27 cellular contexts compared by ENCODE assay signal in the genomic region with DNA sequence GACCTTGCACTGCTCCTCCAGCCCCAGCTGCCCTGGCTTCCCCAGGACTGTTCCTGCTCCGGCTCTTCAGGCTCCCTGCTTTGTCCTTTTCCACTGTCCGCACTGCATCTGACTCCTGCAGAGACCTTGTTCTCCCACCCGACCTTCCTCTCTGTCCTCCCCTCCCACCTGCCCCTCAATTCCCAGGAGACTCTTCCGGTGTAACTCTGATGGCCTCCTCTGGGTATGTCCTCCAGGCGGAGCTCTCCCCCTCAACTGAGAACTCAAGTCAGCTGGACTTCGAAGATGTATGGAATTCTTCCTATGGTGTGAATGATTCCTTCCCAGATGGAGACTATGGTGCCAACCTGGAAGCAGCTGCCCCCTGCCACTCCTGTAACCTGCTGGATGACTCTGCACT. TPM values are rescaled to one million over a fixed set of nuclear protein-coding genes. Genes with fewer than 3 reads are reported as not detected.
DNase-seq lines count a peak whose midpoint lies in the region; ATAC-seq and TF ChIP-seq lines count a peak whose summit lies in the region.
"Had no signal": no experiment of that assay in that cellular context is flagged by ENCODE, and none has a peak within 500 bp of the region (broad histone marks: within the 10 kb centered on the region; RNA-seq: fewer than 3 reads in every experiment).

No MANE protein-coding gene starts in this region.

- TF ChIP-seq CTCF in GM12865 (IDR thresholded peaks at IDR 0.05; ENCODE audit: insufficient read depth, low read depth, low read length, missing control alignments) (no peak), gastroesophageal sphincter (IDR thresholded peaks at IDR 0.05) (no peak)

- ATAC-seq in T-helper 17 cell (no peak), gastroesophageal sphincter (no peak), HG03097 (IDR thresholded peaks at IDR 0.05; ENCODE audit: low FRiP score, unreplicated experiment) (no peak), HG03439 (IDR thresholded peaks at IDR 0.05; ENCODE audit: unreplicated experiment) (no peak)
- ATAC-seq in stimulated activated naive B cell treated with anti-CD40 and anti-IgM and Interleukin-4, amounts not matched to agents 10 μg/mL and 1 μg/mL and 100 μg/mL, for 72 hours (replicated peaks) = no peak
- ATAC-seq: activated T-cell treated with anti-CD3 and anti-CD28 coated beads, Interleukin-2, amount 50 U/mL, for 72 hours; left lobe of liver; mucosa of descending colon had no signal

- H3K36me3 ChIP-seq in gastroesophageal sphincter = peaks cover 0 to 8% of the 10 kb centered on the region in 2 donors
- H3K36me3 ChIP-seq: BE2C, right lobe of liver, SJSA1 had no signal

- no peaks in the 10 kb centered on the region for H3K4me1 ChIP-seq in gastroesophageal sphincter
- H3K4me1 ChIP-seq: BE2C, parathyroid adenoma, right lobe of liver, SJSA1 had no signal

- H3K27ac Mint-ChIP-seq in T-helper 17 cell = peak overlapping the region; percentile 29
- H3K27ac Mint-ChIP-seq in stimulated activated naive B cell treated with anti-CD40 and anti-IgM and Interleukin-4, amounts not matched to agents 10 μg/mL and 1 μg/mL and 100 μg/mL, for 72 hours = no peak overlapping the region
- H3K27ac Mint-ChIP-seq: activated naive CD4-positive, alpha-beta T cell treated with anti-CD3 and anti-CD28 coated beads for 36 hours; activated T-cell treated with anti-CD3 and anti-CD28 coated beads, Interleukin-2, amount 50 U/mL, for 72 hours; nephron had no signal

- no peak overlapping the region for H3K4me3 Mint-ChIP-seq in T-helper 17 cell
- no peak overlapping the region for H3K4me3 Mint-ChIP-seq in stimulated activated naive B cell treated with anti-CD40 and anti-IgM and Interleukin-4, amounts not matched to agents 10 μg/mL and 1 μg/mL and 100 μg/mL, for 72 hours
- H3K4me3 Mint-ChIP-seq: activated naive CD4-positive, alpha-beta T cell treated with anti-CD3 and anti-CD28 coated beads for 36 hours; activated T-cell treated with anti-CD3 and anti-CD28 coated beads, Interleukin-2, amount 50 U/mL, for 72 hours; nephron had no signal

- 38 to 78% methylated on average over 3 to 4 of the region's 6 CpGs for WGBS in gastroesophageal sphincter (ENCODE audit: low coverage in 1 of 2), 2 donors

- H3K9me3 Mint-ChIP-seq in stimulated activated naive B cell treated with anti-CD40 and anti-IgM and Interleukin-4, amounts not matched to agents 10 μg/mL and 1 μg/mL and 100 μg/mL, for 72 hours = no peaks in the 10 kb centered on the region
- H3K9me3 Mint-ChIP-seq: activated naive CD4-positive, alpha-beta T cell treated with anti-CD3 and anti-CD28 coated beads for 36 hours; activated T-cell treated with anti-CD3 and anti-CD28 coated beads, Interleukin-2, amount 50 U/mL, for 72 hours; nephron had no signal

- no peak for TF ChIP-seq POLR2A in gastroesophageal sphincter (IDR thresholded peaks at IDR 0.05)

- H3K27me3 Mint-ChIP-seq in T-helper 17 cell = peaks cover 97% of the 10 kb centered on the region
- peaks cover 83 to 92% of the 10 kb centered on the region in 2 donors for H3K27me3 Mint-ChIP-seq in stimulated activated naive B cell treated with anti-CD40 and anti-IgM and Interleukin-4, amounts not matched to agents 10 μg/mL and 1 μg/mL and 100 μg/mL, for 72 hours

- H3K4me1 Mint-ChIP-seq in T-helper 17 cell = peaks cover 10% of the 10 kb centered on the region
- H3K4me1 Mint-ChIP-seq in stimulated activated naive B cell treated with anti-CD40 and anti-IgM and Interleukin-4, amounts not matched to agents 10 μg/mL and 1 μg/mL and 100 μg/mL, for 72 hours = peaks cover 32% of the 10 kb centered on the region in 2 donors
- H3K4me1 Mint-ChIP-seq: nephron had no signal

- H3K36me3 Mint-ChIP-seq in T-helper 17 cell (ENCODE audit: low read depth) = peaks cover 7% of the 10 kb centered on the region
- H3K36me3 Mint-ChIP-seq in stimulated activated naive B cell treated with anti-CD40 and anti-IgM and Interleukin-4, amounts not matched to agents 10 μg/mL and 1 μg/mL and 100 μg/mL, for 72 hours = no peaks in the 10 kb centered on the region

- H3K27ac ChIP-seq in gastroesophageal sphincter = peak overlapping the region in 3 of 4 donors; percentile 0 to 42 (median 32)
- H3K27ac ChIP-seq: HL-60, parathyroid adenoma, right lobe of liver, SJSA1 had no signal

- no peaks in the 10 kb centered on the region for H3K9me3 ChIP-seq in T-helper 17 cell (ENCODE audit: control insufficient read depth, low read length, poor library complexity, severe bottlenecking)
- H3K9me3 ChIP-seq in gastroesophageal sphincter = no peaks in the 10 kb centered on the region
- H3K9me3 ChIP-seq: BE2C, mucosa of descending colon, right lobe of liver, SJSA1 had no signal

- DNase-seq in GM12865 (ENCODE audit: low read depth) (no peak), T-helper 17 cell (no peak), retina (peak; percentile 40), NCI-H748 treated with DMSO at 0.1 percent for 48 hours (lab: John Stamatoyannopoulos, UW) (no peak)
- no peak for DNase-seq in stimulated activated naive B cell treated with anti-CD40 and anti-IgM and Interleukin-4, amounts not matched to agents 10 μg/mL and 1 μg/mL and 100 μg/mL, for 72 hours
- DNase-seq: activated CD4-positive, alpha-beta T cell treated with anti-CD3 and anti-CD28 coated beads for 4 hours; activated naive CD4-positive, alpha-beta T cell treated with anti-CD3 and anti-CD28 coated beads for 36 hours; activated T-cell treated with anti-CD3 and anti-CD28 coated beads, Interleukin-2, amount 50 U/mL, for 72 hours; anterior cingulate cortex; BE2C; central memory CD4-positive, alpha-beta T cell; DMS153; Kasumi-1; mucosa of descending colon; NCI-H2171 treated with DMSO at 0.1 percent for 48 hours; NCI-H524; right lobe of liver had no signal

- H3K27me3 ChIP-seq in gastroesophageal sphincter = peaks cover 76% of the 10 kb centered on the region
- H3K27me3 ChIP-seq: BE2C, right lobe of liver, SJSA1 had no signal

- H3K4me3 ChIP-seq in GM12865 (ENCODE audit: low read depth, low read length) (0 out of 2 replicates have a peak overlapping the region, but pooled peaks have one; percentile 15), gastroesophageal sphincter (peak overlapping the region in 1 of 2 donors; percentile 45)
- H3K4me3 ChIP-seq: mucosa of descending colon, right lobe of liver, SJSA1 had no signal

- no peak for TF ChIP-seq EP300 in gastroesophageal sphincter (IDR thresholded peaks at IDR 0.05)

RNA-seq across cellular contexts. Expression of a gene that starts 0.6 kb away (rescaled TPM):
- total RNA-seq in T-helper 17 cell = not detected
- 100 to 1,000 TPM in 2 of 4 donors, 10 to 100 TPM in 2; 27.9 to 180 (median 94.4) TPM for total RNA-seq in gastroesophageal sphincter
- total RNA-seq: activated naive CD4-positive, alpha-beta T cell treated with anti-CD3 and anti-CD28 coated beads for 36 hours; activated T-cell treated with anti-CD3 and anti-CD28 coated beads, Interleukin-2, amount 50 U/mL, for 72 hours; dermis microvascular lymphatic vessel endothelial cell; SJSA1; T-helper 1 cell treated with Interleukin-12 subunit alpha and Interleukin-12 subunit beta and Interleukin-4 antibody, amounts not matched to agents 30 ng/mL and 1 ng/mL, for 36 hours had no signal

RNA-seq across cellular contexts. Expression of a gene that starts 33.8 kb away (rescaled TPM):
- total RNA-seq in T-helper 17 cell (not detected), gastroesophageal sphincter (10 to 100 TPM; 11.7 to 23.4 (median 18.6) TPM)
- total RNA-seq: activated naive CD4-positive, alpha-beta T cell treated with anti-CD3 and anti-CD28 coated beads for 36 hours; activated T-cell treated with anti-CD3 and anti-CD28 coated beads, Interleukin-2, amount 50 U/mL, for 72 hours; dermis microvascular lymphatic vessel endothelial cell; SJSA1; T-helper 1 cell treated with Interleukin-12 subunit alpha and Interleukin-12 subunit beta and Interleukin-4 antibody, amounts not matched to agents 30 ng/mL and 1 ng/mL, for 36 hours had no signal

Comparison
In these comparisons a context has a peak if more than half of its experiments do, and no peak if none do; other contexts are left out.
1. RNA of a gene that starts 0.6 kb away (total RNA-seq): 27.9 to 180 TPM in gastroesophageal sphincter; not detected in T-helper 17 cell; every median in the first group is over 10 times any median in the second.
2. RNA of a gene that starts 33.8 kb away (total RNA-seq): 11.7 to 23.4 TPM in gastroesophageal sphincter; not detected in T-helper 17 cell; every median in the first group is over 10 times any median in the second.